In the genomic region with DNA sequence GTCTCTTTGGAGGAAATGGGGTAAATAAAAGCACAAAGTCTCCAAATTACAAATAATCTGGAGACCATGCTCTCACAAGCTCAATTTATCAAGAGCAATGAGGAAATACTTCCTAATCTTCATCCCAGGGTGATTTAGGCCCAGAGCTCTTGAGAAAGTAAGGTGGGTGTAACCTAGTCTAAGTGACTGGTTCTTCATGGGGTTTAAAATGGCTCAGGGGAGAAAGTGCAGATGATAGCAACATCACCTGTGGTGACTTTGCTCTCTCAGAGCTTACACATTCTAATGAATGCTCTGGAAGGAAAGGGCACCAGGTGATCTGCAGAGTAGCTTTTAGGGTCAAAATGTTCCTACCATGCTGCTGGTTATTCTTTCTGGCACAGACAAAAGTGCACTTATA, we compare ENCODE assay signal across 25 cellular contexts.
A peak's percentile ranks its signal among the peaks of the same experiment; 100 is the strongest.
DNase-seq lines count a peak whose midpoint lies in the region; ATAC-seq and TF ChIP-seq lines count a peak whose summit lies in the region.
"Had no signal": no experiment of that assay in that cellular context is flagged by ENCODE, and none has a peak within 500 bp of the region (broad histone marks: within the 10 kb centered on the region; RNA-seq: fewer than 3 reads in every experiment).

No MANE protein-coding gene starts in this region.

- H2AFZ ChIP-seq in HCT116 (ENCODE audit: low read depth, low read length, poor library complexity, severe bottlenecking), result no peak overlapping the region
- H2AFZ ChIP-seq in PC-3 (ENCODE audit: low read length), result peak overlapping the region; percentile 66; the same call in 1 of the 2 replicates

- TF ChIP-seq CTCF in HCT116 (IDR thresholded peaks at IDR 0.05 in 2 of 3, conservative IDR thresholded peaks at IDR 0.05 in 1 of 3; ENCODE audit: borderline replicate concordance in 1 of 3, insufficient read depth in 1 of 3, low read depth in 2 of 3, low read length in 2 of 3) (no peak), PC-3 (conservative IDR thresholded peaks at IDR 0.05; ENCODE audit: low read depth, low read length) (no peak)

- no peaks in the 10 kb centered on the region for H3F3A ChIP-seq in PC-3 (ENCODE audit: low read length, unreplicated experiment)

- RAD21 ChIA-PET in HCT116 (lab: Charles Lee; ENCODE audit: low non-redundant PET in 1 of 2, low total read pairs in 2 of 2, uncharacterized antibody in 2 of 2, unreplicated experiment in 2 of 2), result no interaction called here

- H3K36me3 ChIP-seq in HCT116 (ENCODE audit: control insufficient read depth in 1 of 2, insufficient read depth in 2 of 2, low read length in 2 of 2) (no peaks in the 10 kb centered on the region), PC-3 (ENCODE audit: low read depth, low read length) (no peaks in the 10 kb centered on the region)

- ATAC-seq in HCT116 (no peak; the same call in 1 of the 2 replicates), PC-3 (peak; percentile 18), HG03378 (IDR thresholded peaks at IDR 0.05; ENCODE audit: unreplicated experiment) (no peak), HG03571 (IDR thresholded peaks at IDR 0.05; ENCODE audit: unreplicated experiment) (no peak)
- ATAC-seq: activated naive CD8-positive, alpha-beta T cell treated with anti-CD3 and anti-CD28 coated beads, Interleukin-2, amount 50 U/mL, for 24 hours; left ventricle myocardium superior; natural killer cell treated with Interleukin-12 subunit alpha and Interleukin-12 subunit beta and Interleukin-15 and Interleukin-18, amount 100 ng/mL, for 72 hours had no signal

- H3K79me2 ChIP-seq in HCT116 (ENCODE audit: insufficient read depth, low read length) (no peaks in the 10 kb centered on the region), PC-3 (ENCODE audit: low read length) (no peaks in the 10 kb centered on the region)

- POLR2A ChIA-PET in HCT116 (lab: Charles Lee), result no interaction called here
- POLR2A ChIA-PET in PC-3 (lab: Charles Lee; ENCODE audit: unreplicated experiment), result interaction anchor here (0.6 to 1.1 kb wide), 4 partner anchors 173 to 501 kb away, joined by 3 to 7 read pairs (median 6); no protein-coding TSS in a partner anchor

- no peak overlapping the region for H3K9ac ChIP-seq in HCT116 (ENCODE audit: low read length)
- H3K9ac ChIP-seq in PC-3 (ENCODE audit: low read length), result peak overlapping the region; percentile 30; the same call in 1 of the 2 replicates

- H3K27me3 ChIP-seq in HCT116 (ENCODE audit: insufficient read depth, low read length), result no peaks in the 10 kb centered on the region
- H3K27me3 ChIP-seq in PC-3 (ENCODE audit: low read length), result no peaks in the 10 kb centered on the region
- H3K27me3 ChIP-seq: testis had no signal

- DNase-seq in HCT116 (ENCODE audit: low read depth, low spot score) (no peak), PC-3 (no peak), epithelial cell of prostate (ENCODE audit: low read depth, low spot score) (no peak), HCEC 1CT (no peak), NCI-H82 treated with DMSO at 0.1 percent for 48 hours (lab: John Stamatoyannopoulos, UW; ENCODE audit: unreplicated experiment) (no peak)
- DNase-seq: activated B cell treated with CpG ODN at 0.5 μM for 24 hours; activated CD4-positive, alpha-beta memory T cell treated with anti-CD3 and anti-CD28 coated beads, Interleukin-2, amount 10 ng/mL, durations not matched to agents 7 days and 5 days; activated effector memory CD4-positive, alpha-beta T cell treated with anti-CD3 and anti-CD28 coated beads, Interleukin-2, amount 50 U/mL, for 16 hours; activated naive CD8-positive, alpha-beta T cell treated with anti-CD3 and anti-CD28 coated beads, Interleukin-2, amount 50 U/mL, for 24 hours; cerebellar nuclear complex; EL; erythroblast; HFFc6; left ventricle myocardium superior; midbrain; Right ventricle myocardium superior; stimulated activated CD4-positive, alpha-beta T cell treated with anti-CD3 and anti-CD28 coated beads, Interleukin-12 subunit alpha, Interleukin-12 subunit beta, amount 100 ng/mL, for 4 hours; stimulated activated CD4-positive, alpha-beta T cell treated with anti-CD3 and anti-CD28 coated beads, Interleukin-4, amount 100 ng/mL, for 4 hours; stimulated activated naive CD4-positive, alpha-beta T cell; T1000; testis had no signal

- no peak for TF ChIP-seq RAD21 in HCT116 (IDR thresholded peaks at IDR 0.05; ENCODE audit: low read depth)

- no peak overlapping the region for H3K4me3 ChIP-seq in HCT116 (replicated peaks in 1 of 2; ENCODE audit: low read depth in 1 of 2, low read length in 2 of 2)
- no peak overlapping the region for H3K4me3 ChIP-seq in PC-3 (ENCODE audit: low read length)
- no peak overlapping the region for H3K4me3 ChIP-seq in skin epidermis
- H3K4me3 ChIP-seq: testis had no signal

- intact Hi-C loops in HCT116 (cut with micrococcal nuclease) (no loop called here), PC-3 (cut with micrococcal nuclease) (loop anchor here (1.0 to 2.0 kb wide), 8 partner anchors 52 to 424 kb away; no protein-coding TSS in a partner anchor)

- no peak overlapping the region for H3K27ac ChIP-seq in HCT116 (ENCODE audit: low read depth, low read length)
- peak overlapping the region; percentile 82 for H3K27ac ChIP-seq in PC-3 (ENCODE audit: low read length)
- peak overlapping the region; percentile 93 for H3K27ac ChIP-seq in epithelial cell of prostate
- H3K27ac ChIP-seq in skin epidermis, result peak overlapping the region in 14 of 21 experiments; percentile 7 to 81 (median 48)
- H3K27ac ChIP-seq: testis had no signal

- BruUV-seq in HCT116 (replicated peaks; lab: Mats Ljungman, UMichigan) (no TSS peak), PC-3 (replicated peaks; lab: Mats Ljungman, UMichigan) (TSS peak; percentile 94)

- TF ChIP-seq POLR2A in HCT116 (IDR thresholded peaks at IDR 0.05; ENCODE audit: borderline replicate concordance, extremely low read depth, insufficient read depth, insufficient read length), result no peak

- no peaks in the 10 kb centered on the region for H3K9me2 ChIP-seq in HCT116 (ENCODE audit: insufficient read depth)
- H3K9me2 ChIP-seq in PC-3 (replicated peaks; ENCODE audit: low read length), result no peaks in the 10 kb centered on the region

- peaks cover 5 to 12% of the 10 kb centered on the region in 2 experiments; a peak in 3 of 4 replicates for H3K4me1 ChIP-seq in HCT116 (ENCODE audit: control insufficient read depth in 1 of 2, insufficient read depth in 2 of 2, low read length in 2 of 2)
- peaks cover 21% of the 10 kb centered on the region for H3K4me1 ChIP-seq in PC-3 (ENCODE audit: insufficient read depth, low read length)
- H3K4me1 ChIP-seq: testis had no signal

- no peaks in the 10 kb centered on the region for H4K20me1 ChIP-seq in HCT116 (ENCODE audit: insufficient read depth)
- no peaks in the 10 kb centered on the region for H4K20me1 ChIP-seq in PC-3 (ENCODE audit: low read length)

- H3K9me3 ChIP-seq in HCT116 (ENCODE audit: control insufficient read depth in 1 of 2, insufficient read depth in 1 of 2, low read depth in 1 of 2, low read length in 2 of 2), result no peaks in the 10 kb centered on the region
- H3K9me3 ChIP-seq in PC-3 (ENCODE audit: low read length), result 0 out of 2 replicates have a peak, but pooled peaks cover 6% of the 10 kb centered on the region
- H3K9me3 ChIP-seq: testis had no signal

- CTCF ChIA-PET in HCT116 (lab: Charles Lee), result no interaction called here
- CTCF ChIA-PET in PC-3 (lab: Charles Lee), result interaction anchor here (0.5 kb wide), 1 partner anchor 273 kb away, joined by 3 read pairs; no protein-coding TSS in a partner anchor

- peak overlapping the region; percentile 28; the same call in 1 of the 2 replicates for H3K4me2 ChIP-seq in HCT116 (ENCODE audit: low read length)
- peak overlapping the region; percentile 71 for H3K4me2 ChIP-seq in PC-3 (ENCODE audit: low read length)

TF ChIP-seq in HCT116, 20 proteins besides CTCF, POLR2A, EP300 and RAD21 (continues in another document):
- TF ChIP-seq SIN3A (IDR thresholded peaks at IDR 0.05; ENCODE audit: low read depth), result no peak
- TF ChIP-seq ZFX (IDR thresholded peaks at IDR 0.05), result no peak
- TF ChIP-seq, protein P1, sequence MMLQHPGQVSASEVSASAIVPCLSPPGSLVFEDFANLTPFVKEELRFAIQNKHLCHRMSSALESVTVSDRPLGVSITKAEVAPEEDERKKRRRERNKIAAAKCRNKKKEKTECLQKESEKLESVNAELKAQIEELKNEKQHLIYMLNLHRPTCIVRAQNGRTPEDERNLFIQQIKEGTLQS (IDR thresholded peaks at IDR 0.05), result no peak
- TF ChIP-seq, protein P2, sequence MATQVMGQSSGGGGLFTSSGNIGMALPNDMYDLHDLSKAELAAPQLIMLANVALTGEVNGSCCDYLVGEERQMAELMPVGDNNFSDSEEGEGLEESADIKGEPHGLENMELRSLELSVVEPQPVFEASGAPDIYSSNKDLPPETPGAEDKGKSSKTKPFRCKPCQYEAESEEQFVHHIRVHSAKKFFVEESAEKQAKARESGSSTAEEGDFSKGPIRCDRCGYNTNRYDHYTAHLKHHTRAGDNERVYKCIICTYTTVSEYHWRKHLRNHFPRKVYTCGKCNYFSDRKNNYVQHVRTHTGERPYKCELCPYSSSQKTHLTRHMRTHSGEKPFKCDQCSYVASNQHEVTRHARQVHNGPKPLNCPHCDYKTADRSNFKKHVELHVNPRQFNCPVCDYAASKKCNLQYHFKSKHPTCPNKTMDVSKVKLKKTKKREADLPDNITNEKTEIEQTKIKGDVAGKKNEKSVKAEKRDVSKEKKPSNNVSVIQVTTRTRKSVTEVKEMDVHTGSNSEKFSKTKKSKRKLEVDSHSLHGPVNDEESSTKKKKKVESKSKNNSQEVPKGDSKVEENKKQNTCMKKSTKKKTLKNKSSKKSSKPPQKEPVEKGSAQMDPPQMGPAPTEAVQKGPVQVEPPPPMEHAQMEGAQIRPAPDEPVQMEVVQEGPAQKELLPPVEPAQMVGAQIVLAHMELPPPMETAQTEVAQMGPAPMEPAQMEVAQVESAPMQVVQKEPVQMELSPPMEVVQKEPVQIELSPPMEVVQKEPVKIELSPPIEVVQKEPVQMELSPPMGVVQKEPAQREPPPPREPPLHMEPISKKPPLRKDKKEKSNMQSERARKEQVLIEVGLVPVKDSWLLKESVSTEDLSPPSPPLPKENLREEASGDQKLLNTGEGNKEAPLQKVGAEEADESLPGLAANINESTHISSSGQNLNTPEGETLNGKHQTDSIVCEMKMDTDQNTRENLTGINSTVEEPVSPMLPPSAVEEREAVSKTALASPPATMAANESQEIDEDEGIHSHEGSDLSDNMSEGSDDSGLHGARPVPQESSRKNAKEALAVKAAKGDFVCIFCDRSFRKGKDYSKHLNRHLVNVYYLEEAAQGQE (IDR thresholded peaks at IDR 0.05; ENCODE audit: low read depth), result no peak
- TF ChIP-seq, protein P3, sequence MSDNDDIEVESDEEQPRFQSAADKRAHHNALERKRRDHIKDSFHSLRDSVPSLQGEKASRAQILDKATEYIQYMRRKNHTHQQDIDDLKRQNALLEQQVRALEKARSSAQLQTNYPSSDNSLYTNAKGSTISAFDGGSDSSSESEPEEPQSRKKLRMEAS (IDR thresholded peaks at IDR 0.05), result no peak
- no peak for TF ChIP-seq SRF (IDR thresholded peaks at IDR 0.05; ENCODE audit: low read depth)
- TF ChIP-seq EGR1 (IDR thresholded peaks at IDR 0.05; ENCODE audit: low read depth), result no peak
- TF ChIP-seq YY1 (IDR thresholded peaks at IDR 0.05; ENCODE audit: extremely low read depth, insufficient replicate concordance, low read depth, low read length), result no peak
- TF ChIP-seq JUND (IDR thresholded peaks at IDR 0.05), result no peak
- TF ChIP-seq CEBPB (IDR thresholded peaks at IDR 0.05; ENCODE audit: low read depth), result no peak
- TF ChIP-seq FOSL1 (IDR thresholded peaks at IDR 0.05; ENCODE audit: low read depth), result no peak
